Comparison of ENCODE assay signal across 16 cellular contexts in the genomic region with DNA sequence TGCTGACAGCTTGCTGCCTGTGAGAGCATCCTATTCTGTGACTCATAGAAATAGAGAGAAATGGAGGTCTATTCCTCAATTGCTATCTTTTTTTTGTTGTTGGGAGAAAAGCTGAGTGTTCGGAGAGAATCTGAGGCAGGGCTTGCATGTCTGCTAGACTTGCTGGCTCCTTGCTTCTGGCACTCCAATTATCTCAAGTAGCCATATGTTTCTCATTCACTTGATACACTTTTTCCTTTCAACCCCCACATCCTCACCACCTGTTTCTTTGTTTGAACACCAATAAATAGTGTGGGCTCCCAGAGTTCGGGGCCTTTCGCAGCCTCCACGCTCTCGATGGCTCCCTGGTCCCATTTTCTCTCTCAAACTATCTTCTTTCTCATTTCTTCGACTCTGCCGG.
DNase-seq lines count a peak whose midpoint lies in the region; ATAC-seq, FAIRE-seq and TF ChIP-seq lines count a peak whose summit lies in the region.
"Had no signal": no experiment of that assay in that cellular context is flagged by ENCODE, and none has a peak within 500 bp of the region (broad histone marks: within the 10 kb centered on the region; RNA-seq: fewer than 3 reads in every experiment).

No MANE protein-coding gene starts in this region.

- BruUV-seq in OCI-LY7 (replicated peaks; lab: Mats Ljungman, UMichigan) = no TSS peak

- no peaks in the 10 kb centered on the region for H3K9me3 ChIP-seq in OCI-LY7 (ENCODE audit: low read length)

- no peaks in the 10 kb centered on the region for H3K27me3 ChIP-seq in bronchial epithelial cell (ENCODE audit: control insufficient read depth, insufficient read depth, low read length)
- H3K27me3 ChIP-seq: BLaER1 treated with 17β-estradiol and CSF1 and Interleukin-3, amounts not matched to agents 10 nM and 100 nM had no signal

- no peaks in the 10 kb centered on the region for H3K4me1 ChIP-seq in OCI-LY7 (ENCODE audit: insufficient read depth, low read length, poor library complexity, severe bottlenecking)
- H3K4me1 ChIP-seq: BLaER1 treated with 17β-estradiol and CSF1 and Interleukin-3, amounts not matched to agents 10 nM and 100 nM had no signal

- no peak overlapping the region for H3K4me3 ChIP-seq in bronchial epithelial cell (ENCODE audit: low read depth, low read length)
- no peak overlapping the region for H3K4me3 ChIP-seq in OCI-LY7 (ENCODE audit: low read depth, low read length, poor library complexity, severe bottlenecking)
- H3K4me3 ChIP-seq: BLaER1 treated with 17β-estradiol and CSF1 and Interleukin-3, amounts not matched to agents 10 nM and 100 nM had no signal

- H3K4me1 Mint-ChIP-seq in osteocyte (ENCODE audit: unreplicated experiment) = no peaks in the 10 kb centered on the region

- H3K9me3 Mint-ChIP-seq in osteocyte (ENCODE audit: unreplicated experiment) = no peaks in the 10 kb centered on the region
- H3K9me3 Mint-ChIP-seq: H9 had no signal

- no peaks in the 10 kb centered on the region for H3K9me2 ChIP-seq in OCI-LY7 (ENCODE audit: insufficient read depth, low read length)

- intact Hi-C loops in OCI-LY7 (cut with micrococcal nuclease; ENCODE audit: unreplicated experiment) = no loop called here

- FAIRE-seq in bronchial epithelial cell (lab: Jason Lieb, UNC) = peak; percentile 50
- FAIRE-seq: HepG2 had no signal

- no peaks in the 10 kb centered on the region for H4K20me1 ChIP-seq in OCI-LY7 (ENCODE audit: insufficient read depth, low read length)
- H4K20me1 ChIP-seq: BLaER1 treated with 17β-estradiol and CSF1 and Interleukin-3, amounts not matched to agents 10 nM and 100 nM had no signal

- H3K27ac Mint-ChIP-seq in osteocyte (ENCODE audit: unreplicated experiment) = no peak overlapping the region
- H3K27ac Mint-ChIP-seq: H9 had no signal

- no peaks in the 10 kb centered on the region for H3K79me2 ChIP-seq in OCI-LY7 (ENCODE audit: insufficient read depth, low read depth, low read length)

- H3K4me3 Mint-ChIP-seq in osteocyte (ENCODE audit: unreplicated experiment) = no peak overlapping the region
- H3K4me3 Mint-ChIP-seq: H9 had no signal

- no peaks in the 10 kb centered on the region for H3K36me3 ChIP-seq in bronchial epithelial cell (ENCODE audit: control insufficient read depth, insufficient read depth, low read length)
- no peaks in the 10 kb centered on the region for H3K36me3 ChIP-seq in OCI-LY7 (ENCODE audit: insufficient read depth, low read length)
- H3K36me3 ChIP-seq: BLaER1 treated with 17β-estradiol and CSF1 and Interleukin-3, amounts not matched to agents 10 nM and 100 nM had no signal

- DNase-seq in NCI-H1417 (lab: John Stamatoyannopoulos, UW) = peak in 2 of 3 experiments; percentile 3 to 51
- no peak for DNase-seq in NCI-H1417 treated with DMSO at 0.1 percent for 48 hours (lab: John Stamatoyannopoulos, UW)
- peak; percentile 68 to 85 for DNase-seq in NCI-H524 (lab: John Stamatoyannopoulos, UW)
- no peak for DNase-seq in bronchial epithelial cell (ENCODE audit: low read depth)
- peak; percentile 27 for DNase-seq in osteocyte (ENCODE audit: extremely low spot score, unreplicated experiment)
- no peak for DNase-seq in NCI-H510A treated with DMSO at 0.1 percent for 48 hours (lab: John Stamatoyannopoulos, UW)
- no peak for DNase-seq in OCI-LY7 (ENCODE audit: low spot score)
- DNase-seq: 8988T, EL, H9, NCI-H146, NCI-H748 treated with DMSO at 0.1 percent for 48 hours, SHP77 treated with DMSO at 0.1 percent for 48 hours had no signal

- peaks cover 8% of the 10 kb centered on the region for H3K27me3 Mint-ChIP-seq in osteocyte (ENCODE audit: unreplicated experiment)

- CTCF ChIA-PET in OCI-LY7 (lab: Charles Lee; ENCODE audit: unreplicated experiment) = no interaction called here

- TF ChIP-seq CTCF in bronchial epithelial cell (IDR thresholded peaks at IDR 0.05; ENCODE audit: insufficient read depth, low read length, severe bottlenecking) (no peak), osteocyte (IDR thresholded peaks at IDR 0.05) (no peak), OCI-LY7 (conservative IDR thresholded peaks at IDR 0.05; ENCODE audit: low read length) (no peak)

- POLR2A ChIA-PET in OCI-LY7 (lab: Charles Lee) = interaction anchor here (0.7 kb wide), 4 partner anchors 44 to 606 kb away, joined by 3 to 4 read pairs (median 4); no protein-coding TSS in a partner anchor

- no peak overlapping the region for H2AFZ ChIP-seq in OCI-LY7 (ENCODE audit: low read length)

- no peak overlapping the region for H3K27ac ChIP-seq in OCI-LY7 (ENCODE audit: low read depth, low read length, poor library complexity, severe bottlenecking)
- H3K27ac ChIP-seq: BLaER1 treated with 17β-estradiol and CSF1 and Interleukin-3, amounts not matched to agents 10 nM and 100 nM had no signal

- no peak for ATAC-seq in GM18873 (IDR thresholded peaks at IDR 0.05; ENCODE audit: low FRiP score, unreplicated experiment)
- ATAC-seq: HepG2 had no signal

- no peaks in the 10 kb centered on the region for H3K36me3 Mint-ChIP-seq in osteocyte (ENCODE audit: unreplicated experiment)

- H3K4me2 ChIP-seq in OCI-LY7 (ENCODE audit: low read length) = no peak overlapping the region
- H3K4me2 ChIP-seq: BLaER1 treated with 17β-estradiol and CSF1 and Interleukin-3, amounts not matched to agents 10 nM and 100 nM had no signal

Comparison
In these comparisons a context has a peak if more than half of its experiments do, and no peak if none do; other contexts are left out.
1. DNase-seq: peak in NCI-H1417 (2 of 3), NCI-H524 (2 of 2) and osteocyte (single experiment); none in NCI-H1417 treated with DMSO at 0.1 percent for 48 hours (single experiment), bronchial epithelial cell (single experiment), NCI-H510A treated with DMSO at 0.1 percent for 48 hours (single experiment) and OCI-LY7 (single experiment).